Comparison of ENCODE assay signal across 25 cellular contexts in the genomic region with DNA sequence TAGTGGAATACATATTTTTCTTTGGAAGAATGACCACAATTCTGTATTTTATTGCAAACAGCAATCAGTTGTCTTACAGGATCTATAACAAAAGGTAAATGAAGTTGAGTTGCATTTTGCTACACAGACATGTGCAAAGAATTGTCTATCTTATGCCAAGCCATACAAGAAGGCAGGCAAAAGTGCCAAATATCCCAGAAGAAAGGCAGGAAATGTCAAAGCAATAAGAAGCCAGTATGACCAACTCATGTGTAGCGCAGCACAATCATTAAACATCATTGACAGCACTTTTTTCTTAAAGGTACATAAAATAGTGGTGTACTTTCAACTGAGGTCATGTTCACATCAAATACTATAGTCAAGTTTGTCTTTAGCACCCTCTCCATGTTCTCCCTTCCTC.
"Had no signal": no experiment of that assay in that cellular context is flagged by ENCODE, and none has a peak within 500 bp of the region (broad histone marks: within the 10 kb centered on the region; RNA-seq: fewer than 3 reads in every experiment).

No MANE protein-coding gene starts in this region.

- H3K9me3 ChIP-seq: colonic mucosa, esophagus squamous epithelium, gastrocnemius medialis, mucosa of descending colon, ovary, stomach, thyroid gland had no signal

- H3K27me3 ChIP-seq: esophagus squamous epithelium, gastrocnemius medialis, ovary, stomach, thyroid gland had no signal

- H3K4me1 ChIP-seq: colonic mucosa, thyroid gland had no signal

- ATAC-seq: gastrocnemius medialis, mucosa of descending colon, sciatic nerve had no signal

- H3K4me3 ChIP-seq: colonic mucosa, esophagus squamous epithelium, gastrocnemius medialis, lung, mucosa of descending colon, ovary, smooth muscle cell, stomach, thyroid gland had no signal

- H3K36me3 ChIP-seq: colonic mucosa, esophagus squamous epithelium, gastrocnemius medialis, ovary, thyroid gland had no signal

- H3K4me2 ChIP-seq: smooth muscle cell had no signal

- DNase-seq: central memory CD4-positive, alpha-beta T cell; colonic mucosa; effector memory CD4-positive, alpha-beta T cell; erythroblast; esophagus squamous epithelium; foreskin fibroblast; gastrocnemius medialis; head of caudate nucleus; mesenchymal stem cell; mucosa of descending colon; naive B cell; occipital lobe; ovary; posterior cingulate gyrus; stimulated activated CD4-positive, alpha-beta T cell treated with anti-CD3 and anti-CD28 coated beads, Interleukin-12 subunit alpha, Interleukin-12 subunit beta, amount 100 ng/mL, for 4 hours; stimulated activated CD4-positive, alpha-beta T cell treated with anti-CD3 and anti-CD28 coated beads, Interleukin-1b, Interleukin-23, amount 100 ng/mL, for 48 hours; stimulated activated CD4-positive, alpha-beta T cell treated with anti-CD3 and anti-CD28 coated beads, Interleukin-4, amount 100 ng/mL, for 1 hour; stimulated activated CD8-positive, alpha-beta memory T cell treated with anti-CD3 and anti-CD28 coated beads, Interleukin-4, amount 100 ng/mL, for 48 hours; stimulated activated naive CD4-positive, alpha-beta T cell; stomach; thyroid gland; trophoblast cell had no signal

- H3K27ac ChIP-seq: colonic mucosa, esophagus squamous epithelium, gastrocnemius medialis, ovary, stomach, thyroid gland had no signal
